In the genomic region with DNA sequence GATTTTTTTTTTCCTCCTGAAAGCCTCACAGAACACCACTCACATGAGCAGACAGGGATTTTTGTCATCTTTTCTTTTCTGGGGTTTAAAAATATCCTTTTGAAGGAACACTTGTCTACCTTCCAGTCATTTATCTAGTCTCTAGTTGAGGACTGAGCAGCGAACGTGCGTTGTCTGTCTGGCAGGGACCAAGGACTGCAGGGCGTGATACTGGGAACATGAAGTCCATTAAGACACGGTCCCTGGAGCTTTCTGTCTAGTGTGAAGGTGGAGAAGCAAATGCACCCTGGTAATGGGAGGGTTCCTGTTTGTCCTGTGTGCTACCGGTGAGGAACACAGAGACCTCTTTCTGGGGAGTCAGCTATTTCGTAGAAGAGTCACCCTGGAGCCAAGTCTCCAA, we compare ENCODE assay signal across 19 cellular contexts.
"Had no signal": no experiment of that assay in that cellular context is flagged by ENCODE, and none has a peak within 500 bp of the region (broad histone marks: within the 10 kb centered on the region; RNA-seq: fewer than 3 reads in every experiment).

No MANE protein-coding gene starts in this region.

- H3K36me3 Mint-ChIP-seq: immature natural killer cell, naive B cell had no signal

- H3K36me3 ChIP-seq: left lung, stomach, thoracic aorta, transverse colon had no signal

- H3K27me3 ChIP-seq: left lung, stomach, transverse colon had no signal

- H3K4me3 Mint-ChIP-seq: endodermal cell, immature natural killer cell, nephron progenitor cell had no signal

- H3K4me3 ChIP-seq: coronary artery, left lung, lung, stomach, thoracic aorta, transverse colon had no signal

- H3K9me3 ChIP-seq: left lung, stomach, thoracic aorta, transverse colon had no signal

- ATAC-seq: left lung had no signal

- H3K27ac Mint-ChIP-seq: endodermal cell, immature natural killer cell, naive B cell, nephron progenitor cell had no signal

- H3K4me1 Mint-ChIP-seq: endodermal cell, naive B cell, nephron progenitor cell had no signal

- DNase-seq: effector CD4-positive, alpha-beta T cell; endodermal cell; foreskin melanocyte; immature natural killer cell; left lung; mesenchymal stem cell; midbrain; naive B cell; nephron progenitor cell; posterior cingulate gyrus; small intestine; stimulated activated CD4-positive, alpha-beta T cell treated with anti-CD3 and anti-CD28 coated beads, Interleukin-12 subunit alpha, Interleukin-12 subunit beta, amount 100 ng/mL, for 4 hours; stimulated activated naive CD4-positive, alpha-beta T cell; stomach; substantia nigra; transverse colon had no signal

- H3K9me3 Mint-ChIP-seq: endodermal cell, immature natural killer cell, nephron progenitor cell had no signal

- H3K27ac ChIP-seq: coronary artery, left lung, stomach, thoracic aorta, transverse colon had no signal

- H3K4me1 ChIP-seq: left lung, stomach, transverse colon had no signal
